ENCODE assay signal across 8 cellular contexts in the genomic region with DNA sequence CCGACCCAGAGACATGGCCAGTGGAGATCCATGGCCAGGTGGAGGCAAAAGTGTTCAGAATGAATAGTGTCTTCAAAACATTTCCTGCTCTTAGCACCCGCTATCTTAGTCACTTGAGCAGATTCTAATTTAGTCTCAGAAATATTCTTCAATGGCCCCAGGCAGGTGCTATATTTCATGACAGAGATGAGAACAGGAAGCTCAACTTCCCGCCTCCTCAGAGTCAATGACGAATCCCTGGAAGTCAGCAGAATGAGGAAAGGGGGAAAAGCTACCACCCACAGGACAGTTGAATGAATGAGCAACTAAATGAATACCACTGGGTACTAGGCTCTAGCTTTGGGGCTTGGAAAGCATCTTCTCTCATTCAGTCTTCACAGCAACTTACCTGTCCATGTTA.
"Had no signal": no experiment of that assay in that cellular context is flagged by ENCODE, and none has a peak within 500 bp of the region (broad histone marks: within the 10 kb centered on the region; RNA-seq: fewer than 3 reads in every experiment).

No MANE protein-coding gene starts in this region.

- H3K4me2 ChIP-seq: GM23338 had no signal

- H3K27ac ChIP-seq: HL-60 had no signal

- H3K9me3 ChIP-seq: HAP-1 had no signal

- ATAC-seq: GM23338, HCT116, K562 had no signal

- H3K4me1 ChIP-seq: HAP-1 had no signal

- H3K36me3 ChIP-seq: HAP-1 had no signal

- DNase-seq: H7, HFFc6, IMR-90 had no signal

- H2AFZ ChIP-seq: GM23338 had no signal

- H3K4me3 ChIP-seq: GM23338, HAP-1, K562 had no signal
